16 cellular contexts compared by ENCODE assay signal in genomic region chr16:85304337-85304736, GRCh38.
A peak's percentile ranks its signal among the peaks of the same experiment; 100 is the strongest.
DNase-seq lines count a peak whose midpoint lies in the region; TF ChIP-seq lines count a peak whose summit lies in the region.
"Had no signal": no experiment of that assay in that cellular context is flagged by ENCODE, and none has a peak within 500 bp of the region (broad histone marks: within the 10 kb centered on the region; RNA-seq: fewer than 3 reads in every experiment).

No MANE protein-coding gene starts in this region.

- H3F3A ChIP-seq in Loucy (ENCODE audit: low read depth): peaks cover 8% of the 10 kb centered on the region; the same call in 1 of the 2 replicates

- H3K9ac ChIP-seq in BLaER1: peak overlapping the region; percentile 60; the same call in 1 of the 2 replicates
- peak overlapping the region; percentile 59 for H3K9ac ChIP-seq in Loucy (ENCODE audit: low read depth, low read length, poor library complexity, severe bottlenecking)

- no peaks in the 10 kb centered on the region for H3K79me2 ChIP-seq in Loucy (ENCODE audit: insufficient read depth, low read length)

- no peaks in the 10 kb centered on the region for H3K27me3 ChIP-seq in BLaER1
- no peaks in the 10 kb centered on the region for H3K27me3 ChIP-seq in Loucy (ENCODE audit: insufficient read depth, low read length, poor library complexity, severe bottlenecking)
- no peaks in the 10 kb centered on the region for H3K27me3 ChIP-seq in WERI-Rb-1 (ENCODE audit: insufficient read depth, low read depth, severe bottlenecking)
- no peaks in the 10 kb centered on the region for H3K27me3 ChIP-seq in BE2C
- H3K27me3 ChIP-seq: transverse colon had no signal

- no peaks in the 10 kb centered on the region for H4K20me1 ChIP-seq in BLaER1
- no peaks in the 10 kb centered on the region for H4K20me1 ChIP-seq in Loucy (ENCODE audit: insufficient read depth, low read length, poor library complexity, severe bottlenecking)

- H3K4me3 ChIP-seq in BLaER1: no peak overlapping the region
- H3K4me3 ChIP-seq in Loucy (ENCODE audit: low read length, poor library complexity, severe bottlenecking): no peak overlapping the region
- no peak overlapping the region for H3K4me3 ChIP-seq in WERI-Rb-1 (ENCODE audit: low read depth, low read length)
- no peak overlapping the region for H3K4me3 ChIP-seq in BE2C (ENCODE audit: low read depth, low read length)
- H3K4me3 ChIP-seq: transverse colon had no signal

- H3K4me1 ChIP-seq in BLaER1 (peaks cover 83% of the 10 kb centered on the region), Loucy (ENCODE audit: insufficient read depth, low read length, poor library complexity, severe bottlenecking) (peaks cover 56% of the 10 kb centered on the region), BE2C (peaks cover 17% of the 10 kb centered on the region)

- H3K9me2 ChIP-seq in Loucy (replicated peaks; ENCODE audit: low read depth, low read length): no peaks in the 10 kb centered on the region

- H3K9me3 ChIP-seq in BLaER1 (no peaks in the 10 kb centered on the region), Loucy (ENCODE audit: insufficient read depth, low read depth, low read length) (no peaks in the 10 kb centered on the region), WERI-Rb-1 (ENCODE audit: severe bottlenecking) (no peaks in the 10 kb centered on the region), BE2C (no peaks in the 10 kb centered on the region)
- H3K9me3 ChIP-seq: lower lobe of right lung, transverse colon had no signal

- H3K36me3 ChIP-seq in BLaER1 (no peaks in the 10 kb centered on the region), Loucy (ENCODE audit: insufficient read depth, low read length) (no peaks in the 10 kb centered on the region), WERI-Rb-1 (no peaks in the 10 kb centered on the region), BE2C (no peaks in the 10 kb centered on the region)
- H3K36me3 ChIP-seq: lower lobe of right lung, transverse colon had no signal

- peak overlapping the region; percentile 98 for H3K4me2 ChIP-seq in BLaER1
- peak overlapping the region; percentile 44 for H3K4me2 ChIP-seq in Loucy (ENCODE audit: low read depth, low read length, poor library complexity, severe bottlenecking)

- TF ChIP-seq CTCF in Loucy (conservative IDR thresholded peaks at IDR 0.05; ENCODE audit: low read length) (no peak), WERI-Rb-1 (IDR thresholded peaks at IDR 0.05; ENCODE audit: low read depth, low read length) (no peak), GM20000 (IDR thresholded peaks at IDR 0.05; ENCODE audit: extremely low read depth, missing control alignments) (no peak), BE2C (IDR thresholded peaks at IDR 0.05; ENCODE audit: low read depth, low read length) (no peak)

- H2AFZ ChIP-seq in Loucy (ENCODE audit: low read length): no peak overlapping the region

- DNase-seq in NCI-H345 (lab: John Stamatoyannopoulos, UW) (peak; percentile 42), NCI-H345 treated with DMSO at 0.1 percent for 48 hours (lab: John Stamatoyannopoulos, UW; ENCODE audit: unreplicated experiment) (no peak), WERI-Rb-1 (no peak), GM20000 (ENCODE audit: low spot score) (no peak), BE2C (no peak)
- DNase-seq in central memory CD4-positive, alpha-beta T cell: no peak
- DNase-seq: activated CD4-positive, alpha-beta T cell treated with anti-CD3 and anti-CD28 coated beads, Interleukin-2, amount 50 U/mL, for 1 hour; activated gamma-delta T cell; erythroblast; immature natural killer cell; lower lobe of right lung; naive B cell; NCI-H526 treated with DMSO at 0.1 percent for 48 hours; transverse colon had no signal

- H3K27ac ChIP-seq in BLaER1: peak overlapping the region; percentile 84
- H3K27ac ChIP-seq in WERI-Rb-1: peak overlapping the region; percentile 95
- H3K27ac ChIP-seq: lower lobe of right lung, transverse colon had no signal
